17 cellular contexts compared by ENCODE assay signal in genomic region chr1:76826072-76826827, GRCh38. TPM values are rescaled to one million over a fixed set of nuclear protein-coding genes. Genes with fewer than 3 reads are reported as not detected.
DNase-seq lines count a peak whose midpoint lies in the region; ATAC-seq and TF ChIP-seq lines count a peak whose summit lies in the region.
"Had no signal": no experiment of that assay in that cellular context is flagged by ENCODE, and none has a peak within 500 bp of the region (broad histone marks: within the 10 kb centered on the region; RNA-seq: fewer than 3 reads in every experiment).

No MANE protein-coding gene starts in this region.

- H3K4me3 ChIP-seq in foreskin fibroblast (ENCODE audit: low read depth in 1 of 2, low read length in 2 of 2) = no peak overlapping the region
- H3K4me3 ChIP-seq: suprapubic skin had no signal

- DNase-seq in A172 (ENCODE audit: low spot score) = peak; percentile 59
- peak; percentile 77 for DNase-seq in HCEC 1CT
- DNase-seq in amniotic epithelial cell (ENCODE audit: low read depth) = peak; percentile 78
- DNase-seq in foreskin fibroblast = peak; percentile 0 to 54
- DNase-seq in GOT3 (lab: John Stamatoyannopoulos, UW) = no peak
- DNase-seq in SIG-M5 treated with dmso at 0.1 percent for 504 hours (lab: John Stamatoyannopoulos, UW; ENCODE audit: unreplicated experiment) = no peak
- no peak for DNase-seq in osteocyte (ENCODE audit: extremely low spot score, unreplicated experiment)
- DNase-seq: 8988T; activated CD4-positive, alpha-beta T cell treated with anti-CD3 and anti-CD28 coated beads, Interleukin-2, amount 10 ng/mL, durations not matched to agents 7 days and 5 days; activated naive CD8-positive, alpha-beta T cell treated with anti-CD3 and anti-CD28 coated beads, Interleukin-2, amount 10 ng/mL, durations not matched to agents 7 days and 5 days; hippocampal formation; left cardiac atrium; NCI-H2081; Right ventricle myocardium superior had no signal

- no peaks in the 10 kb centered on the region for H3K36me3 Mint-ChIP-seq in osteocyte (ENCODE audit: unreplicated experiment)
- H3K36me3 Mint-ChIP-seq: activated naive CD8-positive, alpha-beta T cell treated with anti-CD3 and anti-CD28 coated beads, Interleukin-2, amount 10 ng/mL, durations not matched to agents 7 days and 5 days had no signal

- ATAC-seq in GM19035 (IDR thresholded peaks at IDR 0.05; ENCODE audit: unreplicated experiment) = no peak

- no peak overlapping the region for H3K4me3 Mint-ChIP-seq in osteocyte (ENCODE audit: unreplicated experiment)
- H3K4me3 Mint-ChIP-seq: activated CD4-positive, alpha-beta T cell treated with anti-CD3 and anti-CD28 coated beads, Interleukin-2, amount 10 ng/mL, durations not matched to agents 7 days and 5 days; activated naive CD8-positive, alpha-beta T cell treated with anti-CD3 and anti-CD28 coated beads, Interleukin-2, amount 10 ng/mL, durations not matched to agents 7 days and 5 days had no signal

- TF ChIP-seq CTCF in foreskin fibroblast (IDR thresholded peaks at IDR 0.05; ENCODE audit: low read depth, low read length) = no peak
- no peak for TF ChIP-seq CTCF in osteocyte (IDR thresholded peaks at IDR 0.05)

- no peaks in the 10 kb centered on the region for H3K27me3 Mint-ChIP-seq in osteocyte (ENCODE audit: unreplicated experiment)

- no peak overlapping the region for H3K27ac Mint-ChIP-seq in osteocyte (ENCODE audit: unreplicated experiment)
- H3K27ac Mint-ChIP-seq: activated CD4-positive, alpha-beta T cell treated with anti-CD3 and anti-CD28 coated beads, Interleukin-2, amount 10 ng/mL, durations not matched to agents 7 days and 5 days; activated naive CD8-positive, alpha-beta T cell treated with anti-CD3 and anti-CD28 coated beads, Interleukin-2, amount 10 ng/mL, durations not matched to agents 7 days and 5 days; progenitor cell of endocrine pancreas had no signal

- H3K9me3 Mint-ChIP-seq in osteocyte (ENCODE audit: unreplicated experiment) = no peaks in the 10 kb centered on the region
- H3K9me3 Mint-ChIP-seq: activated CD4-positive, alpha-beta T cell treated with anti-CD3 and anti-CD28 coated beads, Interleukin-2, amount 10 ng/mL, durations not matched to agents 7 days and 5 days; activated naive CD8-positive, alpha-beta T cell treated with anti-CD3 and anti-CD28 coated beads, Interleukin-2, amount 10 ng/mL, durations not matched to agents 7 days and 5 days had no signal

- H3K4me1 Mint-ChIP-seq in osteocyte (ENCODE audit: unreplicated experiment) = peaks cover 31% of the 10 kb centered on the region

RNA-seq across cellular contexts. Expression of gene ST6GALNAC5, which starts 41.0 kb away (rescaled TPM):
- 0.60 and 1.2 TPM in 2 replicates for total RNA-seq in A172 (2014; rRNA removed; shearing (Covaris generic))
- total RNA-seq in osteocyte = 2.6 and 3.7 TPM in 2 replicates
- total RNA-seq: activated CD4-positive, alpha-beta T cell treated with anti-CD3 and anti-CD28 coated beads, Interleukin-2, amount 10 ng/mL, durations not matched to agents 7 days and 5 days; activated naive CD8-positive, alpha-beta T cell treated with anti-CD3 and anti-CD28 coated beads, Interleukin-2, amount 10 ng/mL, durations not matched to agents 7 days and 5 days had no signal

Comparison
In these comparisons a context has a peak if more than half of its experiments do, and no peak if none do; other contexts are left out.
1. DNase-seq: peak in A172 (single experiment), HCEC 1CT (single experiment), amniotic epithelial cell (single experiment) and foreskin fibroblast (2 of 2); none in GOT3 (single experiment), SIG-M5 treated with dmso at 0.1 percent for 504 hours (single experiment) and osteocyte (single experiment).